In the genomic region with DNA sequence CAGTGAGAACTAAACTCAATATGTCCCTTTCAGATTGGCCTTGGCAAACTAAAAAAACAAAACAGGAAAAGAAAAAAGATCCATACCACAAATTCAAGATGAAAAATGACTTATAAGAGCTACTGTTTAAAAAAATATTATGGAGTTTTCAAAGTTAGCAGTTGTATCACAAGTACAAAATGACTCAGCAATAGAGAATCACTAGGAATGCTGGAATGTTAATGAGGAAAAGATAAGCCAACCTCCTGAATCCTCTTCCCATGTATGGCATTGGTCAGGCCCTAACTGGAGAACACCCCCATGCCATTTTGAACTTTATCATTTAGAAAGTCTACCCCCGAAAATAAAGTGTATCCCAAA, we compare ENCODE assay signal across 9 cellular contexts.
DNase-seq lines count a peak whose midpoint lies in the region; ATAC-seq lines count a peak whose summit lies in the region.
"Had no signal": no experiment of that assay in that cellular context is flagged by ENCODE, and none has a peak within 500 bp of the region (broad histone marks: within the 10 kb centered on the region; RNA-seq: fewer than 3 reads in every experiment).

No MANE protein-coding gene starts in this region.

- H3K9ac ChIP-seq in skeletal muscle satellite cell (ENCODE audit: low read depth, low read length) = peak overlapping the region; percentile 31

- H3K9me3 ChIP-seq in right cardiac atrium (ENCODE audit: control insufficient read depth, low read length) (no peaks in the 10 kb centered on the region), skeletal muscle satellite cell (replicated peaks; ENCODE audit: low read length) (no peaks in the 10 kb centered on the region)

- DNase-seq in H4 (ENCODE audit: low spot score) (peak; percentile 64), amniotic epithelial cell (ENCODE audit: low read depth) (peak; percentile 93), right cardiac atrium (no peak), NOMO-1 treated with dmso at 0.1 percent for 144 hours (lab: John Stamatoyannopoulos, UW; ENCODE audit: unreplicated experiment) (no peak)
- no peak for DNase-seq in activated T-cell treated with anti-CD3 and anti-CD28 coated beads, Interleukin-2, amount 50 U/mL, for 48 hours
- DNase-seq: activated effector memory CD4-positive, alpha-beta T cell treated with Interleukin-2 at 50 U/mL for 16 hours had no signal

- no peaks in the 10 kb centered on the region for H3K36me3 ChIP-seq in skeletal muscle satellite cell (ENCODE audit: insufficient read depth, low read length)

- intact Hi-C loops in right cardiac atrium (cut with DNase I) = no loop called here

- no peak overlapping the region for H3K27ac ChIP-seq in right cardiac atrium (ENCODE audit: low read length)

- H3K27me3 ChIP-seq in right cardiac atrium (ENCODE audit: control insufficient read depth, insufficient read depth) = no peaks in the 10 kb centered on the region
- H3K27me3 ChIP-seq in skeletal muscle satellite cell (ENCODE audit: control insufficient read depth, insufficient read depth, low read length) = no peaks in the 10 kb centered on the region

- ATAC-seq in right cardiac atrium (peak; percentile 48 to 59), HG03520 (IDR thresholded peaks at IDR 0.05; ENCODE audit: unreplicated experiment) (no peak), GM18511 (IDR thresholded peaks at IDR 0.05; ENCODE audit: unreplicated experiment) (no peak)

- H3K4me1 ChIP-seq in right cardiac atrium (ENCODE audit: control insufficient read depth, insufficient read depth, low read length) (peaks cover 5% of the 10 kb centered on the region), skeletal muscle satellite cell (ENCODE audit: control insufficient read depth, insufficient read depth, low read length) (peaks cover 20% of the 10 kb centered on the region)

- peak overlapping the region; percentile 33 for H3K4me2 ChIP-seq in skeletal muscle satellite cell (ENCODE audit: low read length)

- 59% methylated on average over 1 of the region's 1 CpG for WGBS in right cardiac atrium

- H3K4me3 ChIP-seq in right cardiac atrium (ENCODE audit: low read length) (no peak overlapping the region), skeletal muscle satellite cell (ENCODE audit: low read length) (no peak overlapping the region)

Comparison
In these comparisons a context has a peak if more than half of its experiments do, and no peak if none do; other contexts are left out.
1. DNase-seq: peak in H4 (single experiment) and amniotic epithelial cell (single experiment); none in right cardiac atrium (0 of 3), NOMO-1 treated with dmso at 0.1 percent for 144 hours (single experiment) and activated T-cell treated with anti-CD3 and anti-CD28 coated beads, Interleukin-2, amount 50 U/mL, for 48 hours (0 of 2).
2. ATAC-seq: peak in right cardiac atrium (2 of 2); none in HG03520 (single experiment) and GM18511 (single experiment).